In genomic region chr1:225887554-225888288, GRCh38 we compare ENCODE assay signal across 9 cellular contexts. TPM values are rescaled to one million over a fixed set of nuclear protein-coding genes. Genes with fewer than 3 reads are reported as not detected.
DNase-seq lines count a peak whose midpoint lies in the region; ATAC-seq and TF ChIP-seq lines count a peak whose summit lies in the region.
"Not testable (repeated sequence)": the region's sequence is repeated elsewhere in the genome, so short reads cannot be mapped to it uniquely, and the experiment has no call there.
"Had no signal": no experiment of that assay in that cellular context is flagged by ENCODE, and none has a peak within 500 bp of the region (broad histone marks: within the 10 kb centered on the region; RNA-seq: fewer than 3 reads in every experiment).

No MANE protein-coding gene starts in this region.

- H2AK5ac ChIP-seq in mesendoderm (ENCODE audit: low read length); neuronal stem cell (ENCODE audit: low read depth, low read length): not testable (repeated sequence)

- H3K27me3 Mint-ChIP-seq in central memory CD8-positive, alpha-beta T cell, result not testable (repeated sequence)

- H3K4me1 ChIP-seq in mesendoderm (ENCODE audit: control insufficient read depth, low read depth, low read length), result peaks cover 16% of the 10 kb centered on the region
- H3K4me1 ChIP-seq in neuronal stem cell (ENCODE audit: control insufficient read depth in 2 of 2, insufficient read depth in 1 of 2, low read depth in 1 of 2, low read length in 2 of 2), result peaks cover 2 to 12% of the 10 kb centered on the region in 2 donors
- peaks cover 6 to 52% (median 15%) of the 10 kb centered on the region in 4 donors for H3K4me1 ChIP-seq in transverse colon

- H3K36me3 ChIP-seq in H7 (replicated peaks; ENCODE audit: control insufficient read depth, insufficient read depth, low read length), result peaks cover 11% of the 10 kb centered on the region
- H3K36me3 ChIP-seq in mesendoderm (ENCODE audit: control insufficient read depth, insufficient read depth, low read length); neuronal stem cell (replicated peaks in 1 of 2; ENCODE audit: control insufficient read depth in 2 of 2, insufficient read depth in 2 of 2, low read length in 2 of 2); transverse colon: not testable (repeated sequence)

- not testable (repeated sequence) for H3K14ac ChIP-seq in neuronal stem cell (ENCODE audit: low read length)

- not testable (repeated sequence) for H3K9me3 ChIP-seq in neuronal stem cell (replicated peaks in 1 of 2; ENCODE audit: control insufficient read depth in 2 of 2, insufficient read depth in 1 of 2, low read depth in 1 of 2, low read length in 2 of 2); transverse colon

- intact Hi-C loops in transverse colon (cut with DNase I; ENCODE audit: low total_unique reads), result not testable (repeated sequence)

- H2BK12ac ChIP-seq in neuronal stem cell (ENCODE audit: low read length), result not testable (repeated sequence)

- H3K4me3 Mint-ChIP-seq in central memory CD8-positive, alpha-beta T cell, result not testable (repeated sequence)

- not testable (repeated sequence) for H3K18ac ChIP-seq in mesendoderm (ENCODE audit: low read length); neuronal stem cell (ENCODE audit: low read length)

- not testable (repeated sequence) for H3K27ac ChIP-seq in mesendoderm (ENCODE audit: low read depth, low read length); neuronal stem cell (replicated peaks; ENCODE audit: low read length)
- H3K27ac ChIP-seq in transverse colon, result peak overlapping the region; percentile 79 to 98 (median 90)

- not testable (repeated sequence) for H2BK15ac ChIP-seq in mesendoderm (replicated peaks; ENCODE audit: low read depth); neuronal stem cell (ENCODE audit: low read length)

- not testable (repeated sequence) for H2AFZ ChIP-seq in neuronal stem cell (ENCODE audit: low read length)

- DNase-seq in H7, result peak; percentile 88
- not testable (repeated sequence) for DNase-seq in central memory CD8-positive, alpha-beta T cell (ENCODE audit: low spot score in 2 of 2); mesendoderm; neuronal stem cell (ENCODE audit: low spot score); transverse colon

- ATAC-seq in central memory CD8-positive, alpha-beta T cell (replicated peaks; ENCODE audit: extremely low read depth, poor library complexity, severe bottlenecking), result not testable (repeated sequence)

- not testable (repeated sequence) for H2BK120ac ChIP-seq in mesendoderm (ENCODE audit: low read depth, low read length); neuronal stem cell (ENCODE audit: low read depth, low read length)

- WGBS in mesendoderm (ENCODE audit: extremely low coverage, insufficient coverage, low lambda C conversion rate), result no CpG with 5 or more reads among the region's 56 CpGs
- no CpG with 5 or more reads among the region's 56 CpGs for WGBS in neuronal stem cell (ENCODE audit: extremely low coverage in 2 of 2, insufficient read length in 2 of 2, insufficient replicate concordance in 1 of 2), 2 donors
- WGBS in transverse colon (ENCODE audit: low coverage in 1 of 2), 2 donors, result 65% methylated on average over 10 of the region's 56 CpGs; no CpG with 5 or more reads in 1 of the 2 donors

- not testable (repeated sequence) for H3K79me1 ChIP-seq in mesendoderm (ENCODE audit: low read length); neuronal stem cell (ENCODE audit: low read depth, low read length)

- H3K23ac ChIP-seq in mesendoderm (ENCODE audit: low read length), result not testable (repeated sequence)
- H3K23ac ChIP-seq in neuronal stem cell (ENCODE audit: low read depth, low read length, poor library complexity), result peak overlapping the region; percentile 98

- H3K27me3 ChIP-seq in H7 (ENCODE audit: control insufficient read depth, insufficient read depth, low read length); mesendoderm (ENCODE audit: insufficient read depth, low read length, poor library complexity); transverse colon: not testable (repeated sequence)
- H3K27me3 ChIP-seq in neuronal stem cell (ENCODE audit: control insufficient read depth in 3 of 3, insufficient read depth in 3 of 3, low read depth in 1 of 3, low read length in 3 of 3), result peaks cover 0 to 26% (median 2%) of the 10 kb centered on the region in 3 experiments

- H3K4me2 ChIP-seq in mesendoderm (ENCODE audit: low read length); neuronal stem cell (ENCODE audit: insufficient read depth, low read length, poor library complexity, severe bottlenecking): not testable (repeated sequence)

- H3K36me3 Mint-ChIP-seq in central memory CD8-positive, alpha-beta T cell (ENCODE audit: insufficient read depth), result not testable (repeated sequence)

- not testable (repeated sequence) for TF ChIP-seq POLR2A in transverse colon (IDR thresholded peaks at IDR 0.05)

- not testable (repeated sequence) for H3K4ac ChIP-seq in mesendoderm (ENCODE audit: low read depth, low read length); neuronal stem cell (ENCODE audit: low read length)

- not testable (repeated sequence) for TF ChIP-seq CTCF in transverse colon (IDR thresholded peaks at IDR 0.05)

- not testable (repeated sequence) for H3K79me2 ChIP-seq in mesendoderm (ENCODE audit: control insufficient read depth, insufficient read depth, low read length)

- H4K91ac ChIP-seq in neuronal stem cell (ENCODE audit: low read depth, low read length, poor library complexity), result not testable (repeated sequence)

- not testable (repeated sequence) for H2BK5ac ChIP-seq in mesendoderm (ENCODE audit: low read length); neuronal stem cell (ENCODE audit: low read length)

- not testable (repeated sequence) for H4K5ac ChIP-seq in mesendoderm (ENCODE audit: low read length)

- H3K56ac ChIP-seq in mesendoderm (ENCODE audit: low read length), result peak overlapping the region; percentile 80

- H3K27ac Mint-ChIP-seq in central memory CD8-positive, alpha-beta T cell (ENCODE audit: low read depth), result peak overlapping the region; percentile 68

- H3K4me3 ChIP-seq in H7 (ENCODE audit: insufficient read depth, low read depth, low read length) (peak overlapping the region; percentile 99), iPS-11a (ENCODE audit: low read depth, low read length) (peak overlapping the region; percentile 8), mesendoderm (ENCODE audit: low read length) (peak overlapping the region; percentile 5), transverse colon (peak overlapping the region in 3 of 4 donors; percentile 24 to 51 (median 48))
- not testable (repeated sequence) for H3K4me3 ChIP-seq in neuronal stem cell (ENCODE audit: low read length in 2 of 2)

- H3K9ac ChIP-seq in mesendoderm (ENCODE audit: low read length), result peak overlapping the region; percentile 64
- not testable (repeated sequence) for H3K9ac ChIP-seq in neuronal stem cell (ENCODE audit: low read depth, low read length, poor library complexity)

- peaks cover 24% of the 10 kb centered on the region for H3K4me1 Mint-ChIP-seq in central memory CD8-positive, alpha-beta T cell

- not testable (repeated sequence) for H4K8ac ChIP-seq in mesendoderm (ENCODE audit: low read depth, low read length); neuronal stem cell (ENCODE audit: low read depth, low read length)

- not testable (repeated sequence) for TF ChIP-seq EP300 in transverse colon (IDR thresholded peaks at IDR 0.05; ENCODE audit: low read depth)

- in situ Hi-C loops in transverse colon (cut with MboI; ENCODE audit: low pct_ligation_motif_present in 1 of 4, low pct_unique_long_range_greater_than_20kb in 1 of 4, low sequenced_read_pairs in 3 of 4), result not testable (repeated sequence)

- not testable (repeated sequence) for H3K9me3 Mint-ChIP-seq in central memory CD8-positive, alpha-beta T cell

RNA-seq across cellular contexts. Expression of gene LEFTY1, which starts 1.2 kb away (rescaled TPM):
- 2,746 and 3,860 TPM in 2 replicates for total RNA-seq in H7 (2014; rRNA removed; shearing (Covaris generic))
- 42.5 TPM for polyA plus RNA-seq in mesendoderm (2013, experiment 1 of 2)
- 42.7 TPM for polyA plus RNA-seq in mesendoderm (2013, experiment 2 of 2)
- polyA plus RNA-seq in neuronal stem cell (2013, experiment 1 of 2), result 0.33 TPM
- polyA plus RNA-seq in neuronal stem cell (2013, experiment 2 of 2), result 0.21 TPM
- 100 to 1,000 TPM in 3 of 4 donors, 10 to 100 TPM in 1; 86.0 to 320 (median 214) TPM for total RNA-seq in transverse colon
- total RNA-seq: A673; CD8-positive, alpha-beta memory T cell; GM23248 had no signal
- polyA plus RNA-seq: GM23248 had no signal

RNA-seq across cellular contexts. Expression of gene TMEM63A, which starts 5.5 kb away (rescaled TPM):
- 101 and 154 TPM in 2 replicates for total RNA-seq in H7 (2014; rRNA removed; shearing (Covaris generic))
- 32.2 TPM for polyA plus RNA-seq in mesendoderm (2013, experiment 1 of 2)
- 34.0 TPM for polyA plus RNA-seq in mesendoderm (2013, experiment 2 of 2)
- polyA plus RNA-seq in neuronal stem cell (2013, experiment 1 of 2), result 9.6 TPM
- 8.6 TPM for polyA plus RNA-seq in neuronal stem cell (2013, experiment 2 of 2)
- total RNA-seq in transverse colon, result 100 to 1,000 TPM; 104 to 256 (median 180) TPM

RNA-seq across cellular contexts. Expression of gene PYCR2, which starts 36.3 kb away (rescaled TPM):
- 308 and 356 TPM in 2 replicates for total RNA-seq in H7 (2014; rRNA removed; shearing (Covaris generic))
- polyA plus RNA-seq in mesendoderm (2013, experiment 1 of 2), result 94.1 TPM
- polyA plus RNA-seq in mesendoderm (2013, experiment 2 of 2), result 95.3 TPM
- polyA plus RNA-seq in neuronal stem cell (2013, experiment 1 of 2), result 52.5 TPM
- polyA plus RNA-seq in neuronal stem cell (2013, experiment 2 of 2), result 54.2 TPM
- 10 to 100 TPM; 26.5 to 40.6 (median 32.2) TPM for total RNA-seq in transverse colon

RNA-seq across cellular contexts. Expression of gene LEFTY2, which starts 53.3 kb away (rescaled TPM):
- total RNA-seq in H7 (2014; rRNA removed; shearing (Covaris generic)), result 971 and 2,272 TPM in 2 replicates
- polyA plus RNA-seq in mesendoderm (2013, experiment 1 of 2), result 11.8 TPM
- 13.3 TPM for polyA plus RNA-seq in mesendoderm (2013, experiment 2 of 2)
- 0.11 TPM for polyA plus RNA-seq in neuronal stem cell (2013, experiment 1 of 2)
- polyA plus RNA-seq in neuronal stem cell (2013, experiment 2 of 2), result 0.10 TPM
- total RNA-seq in transverse colon, result 10 to 100 TPM in 2 of 4 donors, under 1 TPM in 1, not detected in 1; 0.55 to 28.7 (median 24.5) TPM
- total RNA-seq: A673; CD8-positive, alpha-beta memory T cell; GM23248 had no signal
- polyA plus RNA-seq: CD8-positive, alpha-beta memory T cell; GM23248 had no signal
